ENCODE assay signal across 8 cellular contexts in the genomic region with DNA sequence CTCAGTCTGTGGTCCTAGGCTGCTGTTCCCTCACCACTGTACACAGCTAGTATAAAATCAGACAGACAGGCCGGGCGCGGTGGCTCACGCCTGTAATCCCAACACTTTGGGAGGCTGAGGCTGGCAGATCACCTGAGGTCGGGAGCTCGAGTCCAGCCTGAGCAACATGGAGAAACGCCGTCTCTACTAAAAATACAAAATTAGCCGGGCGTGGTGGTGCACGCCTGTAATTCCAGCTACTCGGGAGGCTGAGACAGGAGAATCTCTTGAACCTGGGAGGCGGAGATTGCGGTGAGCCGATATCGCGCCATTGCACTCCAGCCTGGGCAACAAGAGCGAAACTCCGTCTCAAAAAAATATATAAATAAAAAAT. TPM values are rescaled to one million over a fixed set of nuclear protein-coding genes. Genes with fewer than 3 reads are reported as not detected.
DNase-seq lines count a peak whose midpoint lies in the region; ATAC-seq and TF ChIP-seq lines count a peak whose summit lies in the region.
"Not testable (repeated sequence)": the region's sequence is repeated elsewhere in the genome, so short reads cannot be mapped to it uniquely, and the experiment has no call there.

No MANE protein-coding gene starts in this region.

- H3K36me3 Mint-ChIP-seq in activated naive CD4-positive, alpha-beta T cell treated with anti-CD3 and anti-CD28 coated beads for 36 hours (ENCODE audit: low read depth): peaks cover 32% of the 10 kb centered on the region
- H3K36me3 Mint-ChIP-seq in natural killer cell: not testable (repeated sequence)
- peaks cover 22% of the 10 kb centered on the region for H3K36me3 Mint-ChIP-seq in stimulated activated memory B cell treated with anti-CD40 and anti-IgM and Interleukin-4, amounts not matched to agents 10 μg/mL and 1 μg/mL and 100 μg/mL, for 72 hours

- not testable (repeated sequence) for DNase-seq in A673 (ENCODE audit: low spot score); H7; Panc1 (ENCODE audit: low read depth, low spot score); activated naive CD4-positive, alpha-beta T cell treated with anti-CD3 and anti-CD28 coated beads for 36 hours; natural killer cell

- H3K9me3 Mint-ChIP-seq in activated naive CD4-positive, alpha-beta T cell treated with anti-CD3 and anti-CD28 coated beads for 36 hours; natural killer cell; stimulated activated memory B cell treated with anti-CD40 and anti-IgM and Interleukin-4, amounts not matched to agents 10 μg/mL and 1 μg/mL and 100 μg/mL, for 72 hours: not testable (repeated sequence)

- intact Hi-C loops in A673 (cut with micrococcal nuclease; ENCODE audit: unreplicated experiment); Panc1 (cut with micrococcal nuclease; ENCODE audit: unreplicated experiment): not testable (repeated sequence)
- intact Hi-C loops in activated naive CD4-positive, alpha-beta T cell treated with anti-CD3 and anti-CD28 coated beads for 36 hours (cut with micrococcal nuclease): loop anchor here (1.0 to 5.0 kb wide), 6 partner anchors 34 to 184 kb away; partner anchors contain the start of genes CCNT1 and DDX23
- intact Hi-C loops in natural killer cell (cut with micrococcal nuclease): loop anchor here (1.0 kb wide), 1 partner anchor 34 kb away; the partner anchor contains the start of gene CCNT1

- WGBS in ectodermal cell, 2 experiments: 25 to 26% methylated on average over 19 of the region's 19 CpGs

- POLR2A ChIA-PET in A673 (lab: Charles Lee; ENCODE audit: low non-redundant PET) (interaction anchor here (0.6 kb wide), 1 partner anchor 119 kb away, joined by 4 read pairs; no protein-coding TSS in a partner anchor), Panc1 (lab: Charles Lee) (interaction anchor here (0.6 kb wide), 1 partner anchor 652 kb away, joined by 3 read pairs; no protein-coding TSS in a partner anchor)

- H3K9me3 ChIP-seq in A673 (ENCODE audit: low read depth, low read length, poor library complexity, severe bottlenecking); Panc1 (ENCODE audit: control insufficient read depth, insufficient read depth, low read depth, low read length); ectodermal cell (ENCODE audit: control insufficient read depth, low read length): not testable (repeated sequence)

- peak overlapping the region; percentile 98 for H3K4me3 Mint-ChIP-seq in activated naive CD4-positive, alpha-beta T cell treated with anti-CD3 and anti-CD28 coated beads for 36 hours
- H3K4me3 Mint-ChIP-seq in natural killer cell: peak overlapping the region; percentile 94
- peak overlapping the region; percentile 82 for H3K4me3 Mint-ChIP-seq in stimulated activated memory B cell treated with anti-CD40 and anti-IgM and Interleukin-4, amounts not matched to agents 10 μg/mL and 1 μg/mL and 100 μg/mL, for 72 hours

- H3K4me3 ChIP-seq in A673 (ENCODE audit: low read depth, low read length, poor library complexity, severe bottlenecking) (peak overlapping the region; percentile 76), H7 (ENCODE audit: insufficient read depth, low read depth, low read length) (peak overlapping the region; percentile 95), Panc1 (ENCODE audit: low read depth in 2 of 2, low read length in 2 of 2) (peak overlapping the region; percentile 95 to 98), ectodermal cell (ENCODE audit: insufficient read depth, low read depth, low read length) (peak overlapping the region; percentile 94), iPS-11a (ENCODE audit: low read depth, low read length) (peak overlapping the region; percentile 68)

- H3K4me1 Mint-ChIP-seq in activated naive CD4-positive, alpha-beta T cell treated with anti-CD3 and anti-CD28 coated beads for 36 hours (ENCODE audit: low read depth): peaks cover 43% of the 10 kb centered on the region
- H3K4me1 Mint-ChIP-seq in natural killer cell: peaks cover 33 to 44% of the 10 kb centered on the region in 2 donors
- H3K4me1 Mint-ChIP-seq in stimulated activated memory B cell treated with anti-CD40 and anti-IgM and Interleukin-4, amounts not matched to agents 10 μg/mL and 1 μg/mL and 100 μg/mL, for 72 hours: peaks cover 38% of the 10 kb centered on the region

- BruUV-seq in A673 (replicated peaks; lab: Mats Ljungman, UMichigan); Panc1 (replicated peaks; lab: Mats Ljungman, UMichigan): not testable (repeated sequence)

- CTCF ChIA-PET in A673 (lab: Charles Lee): interaction anchor here (1.3 kb wide), 1 partner anchor 71 kb away, joined by 7 read pairs; no protein-coding TSS in a partner anchor
- CTCF ChIA-PET in Panc1 (lab: Charles Lee): interaction anchor here (0.5 kb wide), 1 partner anchor 631 kb away, joined by 3 read pairs; no protein-coding TSS in a partner anchor
- CTCF ChIA-PET in activated naive CD4-positive, alpha-beta T cell treated with anti-CD3 and anti-CD28 coated beads for 36 hours (lab: Charles Lee): interaction anchor here (0.6 to 2.0 kb wide), 7 partner anchors 9 to 530 kb away, joined by 3 to 7 read pairs (median 4); no protein-coding TSS in a partner anchor

- not testable (repeated sequence) for H3K27ac ChIP-seq in A673 (ENCODE audit: low read depth, low read length, poor library complexity, severe bottlenecking); ectodermal cell (ENCODE audit: insufficient read depth, low read depth, low read length, poor library complexity, severe bottlenecking)
- H3K27ac ChIP-seq in Panc1 (ENCODE audit: low read length): peak overlapping the region; percentile 63

- peak overlapping the region; percentile 93 for H3K27ac Mint-ChIP-seq in activated naive CD4-positive, alpha-beta T cell treated with anti-CD3 and anti-CD28 coated beads for 36 hours
- peak overlapping the region; percentile 92 to 98 for H3K27ac Mint-ChIP-seq in natural killer cell
- H3K27ac Mint-ChIP-seq in stimulated activated memory B cell treated with anti-CD40 and anti-IgM and Interleukin-4, amounts not matched to agents 10 μg/mL and 1 μg/mL and 100 μg/mL, for 72 hours: peak overlapping the region; percentile 91

- peak; percentile 26 for ATAC-seq in Panc1
- ATAC-seq in natural killer cell; stimulated activated memory B cell treated with anti-CD40 and anti-IgM and Interleukin-4, amounts not matched to agents 10 μg/mL and 1 μg/mL and 100 μg/mL, for 72 hours: not testable (repeated sequence)

- in situ Hi-C loops in Panc1 (cut with HindIII; ENCODE audit: low pct_unique_long_range_greater_than_20kb, low sequenced_read_pairs): not testable (repeated sequence)

- H3K4me1 ChIP-seq in A673 (ENCODE audit: insufficient read depth, low read length, poor library complexity, severe bottlenecking) (peaks cover 27% of the 10 kb centered on the region), Panc1 (ENCODE audit: control insufficient read depth, insufficient read depth, low read length) (peaks cover 20% of the 10 kb centered on the region), ectodermal cell (ENCODE audit: control insufficient read depth, insufficient read depth, low read length) (peaks cover 19% of the 10 kb centered on the region)

- H3K36me3 ChIP-seq in A673 (ENCODE audit: insufficient read depth, low read length, poor library complexity, severe bottlenecking) (peaks cover 35% of the 10 kb centered on the region), H7 (replicated peaks; ENCODE audit: control insufficient read depth, insufficient read depth, low read length) (peaks cover 13% of the 10 kb centered on the region), Panc1 (ENCODE audit: control insufficient read depth, insufficient read depth, low read length) (peaks cover 22% of the 10 kb centered on the region), ectodermal cell (ENCODE audit: control insufficient read depth, insufficient read depth, low read length) (peaks cover 10% of the 10 kb centered on the region)

- not testable (repeated sequence) for H3K27me3 Mint-ChIP-seq in activated naive CD4-positive, alpha-beta T cell treated with anti-CD3 and anti-CD28 coated beads for 36 hours (ENCODE audit: low read depth); natural killer cell (ENCODE audit: low read depth in 2 of 2); stimulated activated memory B cell treated with anti-CD40 and anti-IgM and Interleukin-4, amounts not matched to agents 10 μg/mL and 1 μg/mL and 100 μg/mL, for 72 hours

- not testable (repeated sequence) for TF ChIP-seq CTCF in A673 (conservative IDR thresholded peaks at IDR 0.05; ENCODE audit: low read depth, low read length); Panc1 (IDR thresholded peaks at IDR 0.05); natural killer cell (IDR thresholded peaks at IDR 0.05)

- H3K27me3 ChIP-seq in A673 (replicated peaks; ENCODE audit: insufficient read depth, low read depth, low read length, poor library complexity); H7 (ENCODE audit: control insufficient read depth, insufficient read depth, low read length); Panc1 (ENCODE audit: control insufficient read depth, insufficient read depth, low read length); ectodermal cell (ENCODE audit: control insufficient read depth, insufficient read depth, low read length, poor library complexity, severe bottlenecking): not testable (repeated sequence)

RNA-seq across cellular contexts. Expression of gene KANSL2, which starts 0.5 kb away (rescaled TPM):
- 46.9 and 51.4 TPM in 2 replicates for total RNA-seq in A673 (2021)
- total RNA-seq in H7 (2014; rRNA removed; shearing (Covaris generic)): 41.2 and 41.4 TPM in 2 replicates
- 36.9 TPM for total RNA-seq in Panc1 (2021; ENCODE audit: unreplicated experiment)
- polyA plus RNA-seq in Panc1 (2012; ENCODE audit: insufficient read length): 17.3 TPM
- 10 to 100 TPM; 37.9 to 39.1 TPM for total RNA-seq in activated naive CD4-positive, alpha-beta T cell treated with anti-CD3 and anti-CD28 coated beads for 36 hours
- polyA plus RNA-seq in ectodermal cell (2013, experiment 1 of 4): 55.7 TPM
- polyA plus RNA-seq in ectodermal cell (2013, experiment 2 of 4): 55.4 TPM
- polyA plus RNA-seq in ectodermal cell (2013, experiment 3 of 4): 54.5 TPM
- polyA plus RNA-seq in ectodermal cell (2013, experiment 4 of 4): 54.4 TPM
- 100 to 1,000 TPM; 103 to 132 (median 125) TPM for total RNA-seq in natural killer cell

RNA-seq across cellular contexts. Expression of gene CCNT1, which starts 34.0 kb away (rescaled TPM):
- total RNA-seq in A673 (2021): 51.0 and 51.8 TPM in 2 replicates
- total RNA-seq in H7 (2014; rRNA removed; shearing (Covaris generic)): 25.6 and 37.4 TPM in 2 replicates
- 50.0 TPM for total RNA-seq in Panc1 (2021; ENCODE audit: unreplicated experiment)
- 12.5 TPM for polyA plus RNA-seq in Panc1 (2012; ENCODE audit: insufficient read length)
- 10 to 100 TPM; 73.8 to 77.0 TPM for total RNA-seq in activated naive CD4-positive, alpha-beta T cell treated with anti-CD3 and anti-CD28 coated beads for 36 hours
- 36.1 TPM for polyA plus RNA-seq in ectodermal cell (2013, experiment 1 of 4)
- 42.5 TPM for polyA plus RNA-seq in ectodermal cell (2013, experiment 2 of 4)
- polyA plus RNA-seq in ectodermal cell (2013, experiment 3 of 4): 27.5 TPM
- 30.2 TPM for polyA plus RNA-seq in ectodermal cell (2013, experiment 4 of 4)
- 100 to 1,000 TPM; 119 to 145 (median 120) TPM for total RNA-seq in natural killer cell
